Comparison of ENCODE assay signal across 1 cellular context in the genomic region with DNA sequence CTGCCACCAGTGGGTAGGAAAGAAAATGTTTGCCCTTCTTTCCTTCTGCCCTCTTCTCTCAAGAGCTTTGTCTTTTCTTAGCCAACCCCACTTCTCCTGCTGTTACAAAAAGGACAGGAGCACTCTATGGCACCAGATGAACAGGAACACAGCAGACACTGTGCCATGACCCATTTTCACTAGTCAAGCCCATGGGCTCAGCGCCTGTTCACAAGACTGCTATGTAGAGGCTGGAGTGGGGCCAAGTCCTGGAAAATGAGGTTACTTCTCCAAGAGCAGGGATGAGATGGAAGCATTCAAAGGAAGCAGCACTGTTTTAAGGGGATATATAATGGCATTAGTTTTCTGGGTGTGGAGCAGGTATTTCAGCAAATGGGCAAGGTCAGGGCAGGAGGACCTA.
TF ChIP-seq lines count a peak whose summit lies in the region.

No MANE protein-coding gene starts in this region.

TF ChIP-seq in IMR-90, 13 proteins besides CTCF, POLR2A, EP300 and RAD21:
- TF ChIP-seq CEBPB (IDR thresholded peaks at IDR 0.05; ENCODE audit: low read depth, low read length): no peak
- TF ChIP-seq RFX5 (IDR thresholded peaks at IDR 0.05; ENCODE audit: low read depth, low read length): no peak
- TF ChIP-seq BHLHE40 (IDR thresholded peaks at IDR 0.05; ENCODE audit: low read depth, low read length): no peak
- no peak for TF ChIP-seq MAZ (IDR thresholded peaks at IDR 0.05; ENCODE audit: borderline replicate concordance, low read depth, low read length)
- TF ChIP-seq CHD1 (IDR thresholded peaks at IDR 0.05; ENCODE audit: low read depth, low read length): no peak
- TF ChIP-seq, protein P1, sequence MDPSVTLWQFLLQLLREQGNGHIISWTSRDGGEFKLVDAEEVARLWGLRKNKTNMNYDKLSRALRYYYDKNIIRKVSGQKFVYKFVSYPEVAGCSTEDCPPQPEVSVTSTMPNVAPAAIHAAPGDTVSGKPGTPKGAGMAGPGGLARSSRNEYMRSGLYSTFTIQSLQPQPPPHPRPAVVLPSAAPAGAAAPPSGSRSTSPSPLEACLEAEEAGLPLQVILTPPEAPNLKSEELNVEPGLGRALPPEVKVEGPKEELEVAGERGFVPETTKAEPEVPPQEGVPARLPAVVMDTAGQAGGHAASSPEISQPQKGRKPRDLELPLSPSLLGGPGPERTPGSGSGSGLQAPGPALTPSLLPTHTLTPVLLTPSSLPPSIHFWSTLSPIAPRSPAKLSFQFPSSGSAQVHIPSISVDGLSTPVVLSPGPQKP (IDR thresholded peaks at IDR 0.05; ENCODE audit: borderline replicate concordance, low read depth, low read length): no peak
- no peak for TF ChIP-seq MXI1 (IDR thresholded peaks at IDR 0.05; ENCODE audit: borderline replicate concordance, low read depth, low read length)
- TF ChIP-seq, protein P2, sequence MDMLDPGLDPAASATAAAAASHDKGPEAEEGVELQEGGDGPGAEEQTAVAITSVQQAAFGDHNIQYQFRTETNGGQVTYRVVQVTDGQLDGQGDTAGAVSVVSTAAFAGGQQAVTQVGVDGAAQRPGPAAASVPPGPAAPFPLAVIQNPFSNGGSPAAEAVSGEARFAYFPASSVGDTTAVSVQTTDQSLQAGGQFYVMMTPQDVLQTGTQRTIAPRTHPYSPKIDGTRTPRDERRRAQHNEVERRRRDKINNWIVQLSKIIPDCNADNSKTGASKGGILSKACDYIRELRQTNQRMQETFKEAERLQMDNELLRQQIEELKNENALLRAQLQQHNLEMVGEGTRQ (IDR thresholded peaks at IDR 0.05; ENCODE audit: low read depth, low read length): no peak
- TF ChIP-seq RCOR1 (IDR thresholded peaks at IDR 0.05; ENCODE audit: insufficient replicate concordance, low read length): no peak
- no peak for TF ChIP-seq SMC3 (IDR thresholded peaks at IDR 0.05; ENCODE audit: low read depth, low read length)
- no peak for TF ChIP-seq NFE2L2 (IDR thresholded peaks at IDR 0.05; ENCODE audit: low read depth, low read length)
- no peak for TF ChIP-seq MAFK (IDR thresholded peaks at IDR 0.05; ENCODE audit: low read depth, low read length)
- no peak for TF ChIP-seq FOS (IDR thresholded peaks at IDR 0.05; ENCODE audit: low read depth, low read length)
